Comparison of ENCODE assay signal across 28 cellular contexts in genomic region chr1:97875996-97876395, GRCh38. TPM values are rescaled to one million over a fixed set of nuclear protein-coding genes. Genes with fewer than 3 reads are reported as not detected.
A peak's percentile ranks its signal among the peaks of the same experiment; 100 is the strongest.
DNase-seq lines count a peak whose midpoint lies in the region; ATAC-seq and TF ChIP-seq lines count a peak whose summit lies in the region.
"Had no signal": no experiment of that assay in that cellular context is flagged by ENCODE, and none has a peak within 500 bp of the region (broad histone marks: within the 10 kb centered on the region; RNA-seq: fewer than 3 reads in every experiment).

No MANE protein-coding gene starts in this region.

- TF ChIP-seq CTCF in IMR-90 (conservative IDR thresholded peaks at IDR 0.05; ENCODE audit: low read depth, low read length) (no peak), astrocyte of the spinal cord (IDR thresholded peaks at IDR 0.05; ENCODE audit: low read depth, low read length) (no peak), fibroblast of the aortic adventitia (IDR thresholded peaks at IDR 0.05; ENCODE audit: insufficient read depth, low read length) (no peak), osteoblast (IDR thresholded peaks at IDR 0.05; ENCODE audit: extremely low read depth, low read depth, low read length) (no peak)

- H3K9me1 ChIP-seq in IMR-90 (ENCODE audit: insufficient read depth, low read length) = no peaks in the 10 kb centered on the region; the same call in 1 of the 2 replicates

- peaks cover 5% of the 10 kb centered on the region for H3K4me1 ChIP-seq in IMR-90 (ENCODE audit: control insufficient read depth, insufficient read depth, low read length)
- H3K4me1 ChIP-seq in osteoblast (ENCODE audit: insufficient read depth, low read length) = no peaks in the 10 kb centered on the region
- H3K4me1 ChIP-seq: sigmoid colon, upper lobe of left lung had no signal

- H3K27ac Mint-ChIP-seq in T-cell = no peak overlapping the region
- H3K27ac Mint-ChIP-seq: activated naive CD8-positive, alpha-beta T cell; activated T-cell treated with anti-CD3 and anti-CD28 coated beads, Interleukin-2, amount 50 U/mL, for 24 hours; CD4-positive, alpha-beta T cell; endodermal cell; nephron; stimulated activated memory B cell treated with anti-CD40 and anti-IgM and Interleukin-4, amounts not matched to agents 10 μg/mL and 1 μg/mL and 100 μg/mL, for 72 hours had no signal

- H4K8ac ChIP-seq in IMR-90 (ENCODE audit: low read depth in 2 of 2, low read length in 2 of 2) = no peak overlapping the region

- DNase-seq in AG20443 (ENCODE audit: low spot score) = peak; percentile 6
- DNase-seq in IMR-90 = peak; percentile 61
- DNase-seq in astrocyte of the spinal cord (ENCODE audit: low read depth, low spot score) = peak; percentile 54
- DNase-seq in fibroblast of the aortic adventitia (ENCODE audit: low read depth) = peak; percentile 74
- no peak for DNase-seq in kidney tubule cell (ENCODE audit: low spot score)
- no peak for DNase-seq in T-cell
- DNase-seq in osteoblast (ENCODE audit: insufficient read length, low spot score, missing footprints) = no peak
- DNase-seq in DMS53 treated with DMSO at 0.1 percent for 48 hours (lab: John Stamatoyannopoulos, UW; ENCODE audit: unreplicated experiment) = no peak
- DNase-seq: activated CD4-positive, alpha-beta T cell treated with anti-CD3 and anti-CD28 coated beads, Interleukin-2, amount 50 U/mL, for 1 hour; activated effector memory CD4-positive, alpha-beta T cell treated with anti-CD3 and anti-CD28 coated beads, Interleukin-2, amount 50 U/mL, for 16 hours; activated T-cell treated with anti-CD3 and anti-CD28 coated beads, Interleukin-2, amount 50 U/mL, for 24 hours; AML-193; anterior cingulate cortex; CD4-positive, alpha-beta T cell; dermis blood vessel endothelial cell; endodermal cell; hippocampal formation; left colon; NCI-H1048; sigmoid colon; SJCRH30; stimulated activated CD4-positive, alpha-beta T cell treated with anti-CD3 and anti-CD28 coated beads, Interleukin-15, amount 100 ng/mL, for 24 hours; upper lobe of left lung had no signal

- H3K36me3 ChIP-seq in IMR-90 (ENCODE audit: control insufficient read depth, insufficient read depth, low read length) = no peaks in the 10 kb centered on the region; the same call in 1 of the 2 replicates
- no peaks in the 10 kb centered on the region for H3K36me3 ChIP-seq in osteoblast (ENCODE audit: insufficient read depth, low read length)
- H3K36me3 ChIP-seq: sigmoid colon, SJCRH30 had no signal

- H3K56ac ChIP-seq in IMR-90 (ENCODE audit: extremely low read depth, insufficient read depth, low read length) = no peak overlapping the region

- TF ChIP-seq RAD21 in IMR-90 (IDR thresholded peaks at IDR 0.05; ENCODE audit: low read length) = no peak

- H2BK15ac ChIP-seq in IMR-90 (ENCODE audit: low read depth, low read length) = no peak overlapping the region

- CTCF ChIA-PET in IMR-90 (lab: Yijun Ruan, JAX) (interaction anchor here (1.5 kb wide), 1 partner anchor 11 kb away, joined by 3 read pairs; no protein-coding TSS in a partner anchor), T-cell (lab: Charles Lee) (no interaction called here)

- intact Hi-C loops in IMR-90 (cut with micrococcal nuclease) = no loop called here

- H3K4me3 ChIP-seq in IMR-90 (ENCODE audit: insufficient read depth, low read depth, low read length) (no peak overlapping the region), astrocyte of the spinal cord (ENCODE audit: low read depth, low read length) (no peak overlapping the region), fibroblast of the aortic adventitia (ENCODE audit: low read depth, low read length) (no peak overlapping the region), osteoblast (ENCODE audit: insufficient read depth, low read length) (no peak overlapping the region)
- H3K4me3 ChIP-seq: sigmoid colon, SJCRH30, upper lobe of left lung had no signal

- no peak overlapping the region for H2BK120ac ChIP-seq in IMR-90 (ENCODE audit: low read depth, low read length)

- H4K20me1 ChIP-seq in IMR-90 (ENCODE audit: insufficient read depth, low read length) (no peaks in the 10 kb centered on the region), osteoblast (ENCODE audit: insufficient read depth, low read length) (peaks cover 3% of the 10 kb centered on the region)

- POLR2A ChIA-PET in IMR-90 (lab: Charles Lee; ENCODE audit: unreplicated experiment) (no interaction called here), T-cell (lab: Charles Lee) (no interaction called here)

- in situ Hi-C loops in IMR-90 (cut with MboI; ENCODE audit: low sequenced_read_pairs) (no loop called here), astrocyte of the spinal cord (cut with HindIII; ENCODE audit: low sequenced_read_pairs) (no loop called here)

- H4K5ac ChIP-seq in IMR-90 (ENCODE audit: low read depth, low read length) = no peak overlapping the region

- H3K36me3 Mint-ChIP-seq in T-cell = peaks cover 53% of the 10 kb centered on the region
- H3K36me3 Mint-ChIP-seq: stimulated activated memory B cell treated with anti-CD40 and anti-IgM and Interleukin-4, amounts not matched to agents 10 μg/mL and 1 μg/mL and 100 μg/mL, for 72 hours had no signal

- H3K4me2 ChIP-seq in IMR-90 (ENCODE audit: low read depth, low read length) (no peak overlapping the region), osteoblast (ENCODE audit: insufficient read depth, low read length) (no peak overlapping the region)

- H3K18ac ChIP-seq in IMR-90 (ENCODE audit: low read depth, low read length) = no peak overlapping the region

- no CpG with 5 or more reads among the region's 3 CpGs for WGBS in IMR-90 (ENCODE audit: extremely low coverage in 2 of 2, insufficient read length in 1 of 2), 2 experiments

- H3K4ac ChIP-seq in IMR-90 (ENCODE audit: low read depth, low read length) = no peak overlapping the region

- H3K9me3 ChIP-seq in IMR-90 (ENCODE audit: control insufficient read depth, insufficient read depth, low read length) (no peaks in the 10 kb centered on the region), osteoblast (ENCODE audit: low read depth, low read length) (no peaks in the 10 kb centered on the region)
- H3K9me3 ChIP-seq: sigmoid colon, SJCRH30, upper lobe of left lung had no signal

- H3K27me3 ChIP-seq in IMR-90 (ENCODE audit: control insufficient read depth, insufficient read depth, low read length) (no peaks in the 10 kb centered on the region), osteoblast (ENCODE audit: insufficient read depth, low read length) (no peaks in the 10 kb centered on the region)
- H3K27me3 ChIP-seq: sigmoid colon, SJCRH30, upper lobe of left lung had no signal

- peaks cover 14 to 23% (median 18%) of the 10 kb centered on the region in 3 donors for H3K4me1 Mint-ChIP-seq in T-cell
- H3K4me1 Mint-ChIP-seq: endodermal cell; nephron; stimulated activated memory B cell treated with anti-CD40 and anti-IgM and Interleukin-4, amounts not matched to agents 10 μg/mL and 1 μg/mL and 100 μg/mL, for 72 hours had no signal

- H3K27me3 Mint-ChIP-seq in T-cell = no peaks in the 10 kb centered on the region
- H3K27me3 Mint-ChIP-seq: activated naive CD8-positive, alpha-beta T cell; activated T-cell treated with anti-CD3 and anti-CD28 coated beads, Interleukin-2, amount 50 U/mL, for 24 hours; CD4-positive, alpha-beta T cell; central memory CD8-positive, alpha-beta T cell; stimulated activated memory B cell treated with anti-CD40 and anti-IgM and Interleukin-4, amounts not matched to agents 10 μg/mL and 1 μg/mL and 100 μg/mL, for 72 hours had no signal

- H2AFZ ChIP-seq in IMR-90 (replicated peaks; ENCODE audit: low read length, poor library complexity) (no peak overlapping the region), osteoblast (ENCODE audit: low read length) (no peak overlapping the region)

- H3K79me1 ChIP-seq in IMR-90 (ENCODE audit: low read depth in 1 of 2, low read length in 2 of 2) = peaks cover 5% of the 10 kb centered on the region in 2 experiments; a peak in 2 of 4 replicates

- H3K4me3 Mint-ChIP-seq in T-cell = no peak overlapping the region
- H3K4me3 Mint-ChIP-seq: activated naive CD8-positive, alpha-beta T cell; activated T-cell treated with anti-CD3 and anti-CD28 coated beads, Interleukin-2, amount 50 U/mL, for 24 hours; CD4-positive, alpha-beta T cell; central memory CD8-positive, alpha-beta T cell; endodermal cell; nephron; stimulated activated memory B cell treated with anti-CD40 and anti-IgM and Interleukin-4, amounts not matched to agents 10 μg/mL and 1 μg/mL and 100 μg/mL, for 72 hours had no signal

- dilution Hi-C loops in IMR-90 (cut with HindIII; ENCODE audit: low sequenced_read_pairs, unreplicated experiment) = no loop called here

- H3K23ac ChIP-seq in IMR-90 (ENCODE audit: low read depth, low read length) = no peak overlapping the region

- H3K9ac ChIP-seq in IMR-90 (ENCODE audit: low read depth, low read length) = no peak overlapping the region

- BruUV-seq in IMR-90 (replicated peaks; lab: Mats Ljungman, UMichigan) = no TSS peak

- H3K9me3 Mint-ChIP-seq in T-cell = no peaks in the 10 kb centered on the region
- H3K9me3 Mint-ChIP-seq: activated T-cell treated with anti-CD3 and anti-CD28 coated beads, Interleukin-2, amount 50 U/mL, for 24 hours; CD4-positive, alpha-beta T cell; central memory CD8-positive, alpha-beta T cell; endodermal cell; nephron had no signal

- H2BK20ac ChIP-seq in IMR-90 (ENCODE audit: low read depth, low read length) = no peak overlapping the region

- no peak overlapping the region for H2BK5ac ChIP-seq in IMR-90 (ENCODE audit: low read depth, low read length, poor library complexity, severe bottlenecking)

- no peak overlapping the region for H2AK9ac ChIP-seq in IMR-90 (replicated peaks; ENCODE audit: low read depth, low read length, poor library complexity)

- no peak overlapping the region for H4K91ac ChIP-seq in IMR-90 (ENCODE audit: insufficient read depth, low read depth, low read length)

- no peak for TF ChIP-seq POLR2A in IMR-90 (IDR thresholded peaks at IDR 0.05; ENCODE audit: low read depth, low read length)

- ATAC-seq in IMR-90 (ENCODE audit: low read depth) (no peak), T-cell (replicated peaks in 1 of 4) (no peak)
- ATAC-seq: esophagus mucosa; left colon; stimulated activated memory B cell treated with anti-CD40 and anti-IgM and Interleukin-4, amounts not matched to agents 10 μg/mL and 1 μg/mL and 100 μg/mL, for 72 hours had no signal

- H3K27ac ChIP-seq in IMR-90 (ENCODE audit: insufficient read depth, low read length) = no peak overlapping the region
- H3K27ac ChIP-seq in osteoblast (ENCODE audit: low read depth, low read length) = no peak overlapping the region
- H3K27ac ChIP-seq: sigmoid colon, SJCRH30, upper lobe of left lung had no signal

- peaks cover 3% of the 10 kb centered on the region for H3K79me2 ChIP-seq in osteoblast (ENCODE audit: insufficient read depth, low read length)

- H3K14ac ChIP-seq in IMR-90 (replicated peaks; ENCODE audit: low read depth, low read length) = no peak overlapping the region

- no peak overlapping the region for H2AK5ac ChIP-seq in IMR-90 (ENCODE audit: low read depth, low read length)

TF ChIP-seq in IMR-90, 13 proteins besides CTCF, POLR2A, EP300 and RAD21 (continues in another document):
- TF ChIP-seq MAFK (IDR thresholded peaks at IDR 0.05; ENCODE audit: low read depth, low read length) = no peak

RNA-seq across cellular contexts. Expression of gene DPYD, which starts 44.8 kb away (rescaled TPM):
- total RNA-seq in IMR-90 (2012; rRNA removed) (47.3 and 58.3 TPM in 2 replicates), fibroblast of the aortic adventitia (ENCODE audit: low replicate concordance) (81.9 and 183 TPM in 2 replicates), T-cell (10 to 100 TPM; 39.1 to 74.1 (median 47.8) TPM), osteoblast (81.4 and 90.2 TPM in 2 replicates)
- 7.2 and 9.3 TPM in 2 replicates for polyA plus RNA-seq in IMR-90 (2012; rRNA removed)
- polyA plus RNA-seq in IMR-90 (2012; cell fraction: cytosol; rRNA removed) = 2.6 and 4.4 TPM in 2 replicates
- polyA plus RNA-seq in IMR-90 (2012; cell fraction: nucleus; rRNA removed; ENCODE audit: low replicate concordance) = 1.5 and 8.5 TPM in 2 replicates

Comparison
In these comparisons a context has a peak if more than half of its experiments do, and no peak if none do; other contexts are left out.
1. DNase-seq: peak in AG20443 (single experiment), IMR-90 (single experiment), astrocyte of the spinal cord (single experiment) and fibroblast of the aortic adventitia (single experiment); none in kidney tubule cell (single experiment), T-cell (0 of 34), osteoblast (single experiment) and DMS53 treated with DMSO at 0.1 percent for 48 hours (single experiment).